In the genomic region with DNA sequence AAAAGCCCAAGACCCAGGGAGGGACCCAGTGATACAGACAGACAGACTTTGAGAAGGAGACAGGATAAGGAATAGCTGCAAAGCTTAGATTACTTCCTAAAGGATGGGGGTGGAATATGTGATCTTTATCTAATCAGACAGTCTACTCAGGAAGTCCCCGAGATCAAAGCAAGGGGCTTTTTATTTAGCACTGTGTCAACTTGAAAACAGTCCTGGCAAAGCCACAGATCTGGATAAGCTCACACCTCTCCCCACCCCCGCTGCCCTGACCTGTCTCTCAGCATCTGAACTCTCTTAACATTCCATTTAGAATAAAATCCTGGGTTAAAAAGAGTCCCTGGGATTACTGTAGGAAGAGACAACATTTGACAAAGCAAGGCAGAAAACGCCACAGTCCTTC, we compare ENCODE assay signal across 1 cellular context.
TF ChIP-seq lines count a peak whose summit lies in the region.

No MANE protein-coding gene starts in this region.

TF ChIP-seq in GM23338, 12 proteins besides CTCF, POLR2A, EP300 and RAD21 (continued from another document):
- TF ChIP-seq, protein P1, sequence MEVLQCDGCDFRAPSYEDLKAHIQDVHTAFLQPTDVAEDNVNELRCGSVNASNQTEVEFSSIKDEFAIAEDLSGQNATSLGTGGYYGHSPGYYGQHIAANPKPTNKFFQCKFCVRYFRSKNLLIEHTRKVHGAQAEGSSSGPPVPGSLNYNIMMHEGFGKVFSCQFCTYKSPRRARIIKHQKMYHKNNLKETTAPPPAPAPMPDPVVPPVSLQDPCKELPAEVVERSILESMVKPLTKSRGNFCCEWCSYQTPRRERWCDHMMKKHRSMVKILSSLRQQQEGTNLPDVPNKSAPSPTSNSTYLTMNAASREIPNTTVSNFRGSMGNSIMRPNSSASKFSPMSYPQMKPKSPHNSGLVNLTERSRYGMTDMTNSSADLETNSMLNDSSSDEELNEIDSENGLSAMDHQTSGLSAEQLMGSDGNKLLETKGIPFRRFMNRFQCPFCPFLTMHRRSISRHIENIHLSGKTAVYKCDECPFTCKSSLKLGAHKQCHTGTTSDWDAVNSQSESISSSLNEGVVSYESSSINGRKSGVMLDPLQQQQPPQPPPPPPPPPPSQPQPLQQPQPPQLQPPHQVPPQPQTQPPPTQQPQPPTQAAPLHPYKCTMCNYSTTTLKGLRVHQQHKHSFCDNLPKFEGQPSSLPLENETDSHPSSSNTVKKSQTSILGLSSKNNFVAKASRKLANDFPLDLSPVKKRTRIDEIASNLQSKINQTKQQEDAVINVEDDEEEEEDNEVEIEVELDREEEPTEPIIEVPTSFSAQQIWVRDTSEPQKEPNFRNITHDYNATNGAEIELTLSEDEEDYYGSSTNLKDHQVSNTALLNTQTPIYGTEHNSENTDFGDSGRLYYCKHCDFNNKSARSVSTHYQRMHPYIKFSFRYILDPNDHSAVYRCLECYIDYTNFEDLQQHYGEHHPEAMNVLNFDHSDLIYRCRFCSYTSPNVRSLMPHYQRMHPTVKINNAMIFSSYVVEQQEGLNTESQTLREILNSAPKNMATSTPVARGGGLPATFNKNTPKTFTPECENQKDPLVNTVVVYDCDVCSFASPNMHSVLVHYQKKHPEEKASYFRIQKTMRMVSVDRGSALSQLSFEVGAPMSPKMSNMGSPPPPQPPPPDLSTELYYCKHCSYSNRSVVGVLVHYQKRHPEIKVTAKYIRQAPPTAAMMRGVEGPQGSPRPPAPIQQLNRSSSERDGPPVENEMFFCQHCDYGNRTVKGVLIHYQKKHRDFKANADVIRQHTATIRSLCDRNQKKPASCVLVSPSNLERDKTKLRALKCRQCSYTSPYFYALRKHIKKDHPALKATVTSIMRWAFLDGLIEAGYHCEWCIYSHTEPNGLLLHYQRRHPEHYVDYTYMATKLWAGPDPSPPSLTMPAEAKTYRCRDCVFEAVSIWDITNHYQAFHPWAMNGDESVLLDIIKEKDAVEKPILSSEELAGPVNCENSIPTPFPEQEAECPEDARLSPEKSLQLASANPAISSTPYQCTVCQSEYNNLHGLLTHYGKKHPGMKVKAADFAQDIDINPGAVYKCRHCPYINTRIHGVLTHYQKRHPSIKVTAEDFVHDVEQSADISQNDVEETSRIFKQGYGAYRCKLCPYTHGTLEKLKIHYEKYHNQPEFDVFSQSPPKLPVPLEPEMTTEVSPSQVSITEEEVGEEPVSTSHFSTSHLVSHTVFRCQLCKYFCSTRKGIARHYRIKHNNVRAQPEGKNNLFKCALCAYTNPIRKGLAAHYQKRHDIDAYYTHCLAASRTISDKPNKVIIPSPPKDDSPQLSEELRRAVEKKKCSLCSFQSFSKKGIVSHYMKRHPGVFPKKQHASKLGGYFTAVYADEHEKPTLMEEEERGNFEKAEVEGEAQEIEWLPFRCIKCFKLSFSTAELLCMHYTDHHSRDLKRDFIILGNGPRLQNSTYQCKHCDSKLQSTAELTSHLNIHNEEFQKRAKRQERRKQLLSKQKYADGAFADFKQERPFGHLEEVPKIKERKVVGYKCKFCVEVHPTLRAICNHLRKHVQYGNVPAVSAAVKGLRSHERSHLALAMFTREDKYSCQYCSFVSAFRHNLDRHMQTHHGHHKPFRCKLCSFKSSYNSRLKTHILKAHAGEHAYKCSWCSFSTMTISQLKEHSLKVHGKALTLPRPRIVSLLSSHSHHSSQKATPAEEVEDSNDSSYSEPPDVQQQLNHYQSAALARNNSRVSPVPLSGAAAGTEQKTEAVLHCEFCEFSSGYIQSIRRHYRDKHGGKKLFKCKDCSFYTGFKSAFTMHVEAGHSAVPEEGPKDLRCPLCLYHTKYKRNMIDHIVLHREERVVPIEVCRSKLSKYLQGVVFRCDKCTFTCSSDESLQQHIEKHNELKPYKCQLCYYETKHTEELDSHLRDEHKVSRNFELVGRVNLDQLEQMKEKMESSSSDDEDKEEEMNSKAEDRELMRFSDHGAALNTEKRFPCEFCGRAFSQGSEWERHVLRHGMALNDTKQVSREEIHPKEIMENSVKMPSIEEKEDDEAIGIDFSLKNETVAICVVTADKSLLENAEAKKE (CRISPR knock-in tag; IDR thresholded peaks at IDR 0.05) = no peak
- TF ChIP-seq ZNF114 (CRISPR knock-in tag; IDR thresholded peaks at IDR 0.05) = no peak
- no peak for TF ChIP-seq NANOG (IDR thresholded peaks at IDR 0.05; ENCODE audit: borderline replicate concordance)
- TF ChIP-seq POLR2AphosphoS5 (IDR thresholded peaks at IDR 0.05; ENCODE audit: low read depth) = no peak
- no peak for TF ChIP-seq ETS1 (IDR thresholded peaks at IDR 0.05)
- no peak for TF ChIP-seq STAT1 (IDR thresholded peaks at IDR 0.05; ENCODE audit: unreplicated experiment)
- no peak for TF ChIP-seq ZNF331 (CRISPR knock-in tag; IDR thresholded peaks at IDR 0.05; ENCODE audit: low read depth)
